In the genomic region with DNA sequence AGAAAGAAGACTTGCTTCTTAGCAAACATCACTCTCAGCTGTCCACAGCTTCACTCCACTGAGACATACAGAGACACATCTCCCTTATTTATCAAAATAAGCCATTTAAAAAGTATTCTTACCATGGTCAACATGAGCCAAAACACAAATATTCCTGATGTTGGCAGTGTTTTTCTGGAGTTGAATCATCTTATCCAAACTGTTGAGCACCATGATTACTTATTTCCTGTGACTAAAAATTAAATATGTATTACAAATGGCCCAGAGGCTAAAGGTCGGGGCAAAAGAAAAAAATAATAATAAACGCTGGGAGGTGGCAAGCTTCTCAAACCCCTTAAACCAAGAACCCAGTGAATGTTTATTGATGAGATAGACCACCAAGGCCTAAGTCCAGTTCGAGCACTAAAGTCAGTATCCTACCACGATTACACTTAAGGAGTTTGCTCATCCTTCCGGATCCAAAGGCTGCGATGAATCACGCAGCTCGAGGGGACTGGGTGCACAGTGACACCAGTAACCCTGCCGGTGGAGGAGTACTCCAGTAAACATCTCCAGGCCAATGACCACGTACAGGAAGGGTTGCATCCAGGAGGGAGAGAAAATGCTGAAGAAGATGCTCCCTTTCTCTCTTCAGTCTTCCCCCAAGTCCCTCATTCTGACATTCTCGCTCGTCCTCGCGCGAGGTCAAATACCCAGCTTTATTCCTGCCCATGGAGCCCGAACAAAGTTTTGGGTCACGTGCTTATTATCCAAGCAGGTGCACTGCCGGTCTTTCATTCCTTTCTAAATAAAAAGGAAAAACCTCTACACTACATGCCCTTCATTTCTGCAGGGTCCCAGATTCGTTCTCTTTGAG, we compare ENCODE assay signal across 8 cellular contexts. TPM values are rescaled to one million over a fixed set of nuclear protein-coding genes. Genes with fewer than 3 reads are reported as not detected.
DNase-seq lines count a peak whose midpoint lies in the region; TF ChIP-seq lines count a peak whose summit lies in the region.
"Not testable (repeated sequence)": the region's sequence is repeated elsewhere in the genome, so short reads cannot be mapped to it uniquely, and the experiment has no call there.

No MANE protein-coding gene starts in this region.

- TF ChIP-seq CTCF in cardiac muscle cell (IDR thresholded peaks at IDR 0.05; ENCODE audit: low read depth, low read length): not testable (repeated sequence)

- peaks cover 18% of the 10 kb centered on the region for H3K36me3 ChIP-seq in HAP-1 (replicated peaks)
- H3K36me3 ChIP-seq in cardiac muscle cell: peaks cover 19% of the 10 kb centered on the region
- peaks cover 21% of the 10 kb centered on the region for H3K36me3 ChIP-seq in neuron (ENCODE audit: insufficient read depth, low read length)
- not testable (repeated sequence) for H3K36me3 ChIP-seq in thymus (ENCODE audit: control insufficient read depth, insufficient read depth)

- H2AFZ ChIP-seq in neuron (ENCODE audit: low read depth, low read length): peak overlapping the region; percentile 95

- WGBS in thymus: 7% methylated on average over 19 of the region's 19 CpGs

- not testable (repeated sequence) for H3K27me3 ChIP-seq in HAP-1 (ENCODE audit: low read depth); cardiac muscle cell; neuron (ENCODE audit: insufficient read depth, low read length); thymus (ENCODE audit: control insufficient read depth, insufficient read depth)

- H3K9me3 ChIP-seq in HAP-1; cardiac muscle cell (ENCODE audit: low read depth); neuron (ENCODE audit: low read length); thymus (ENCODE audit: control insufficient read depth): not testable (repeated sequence)

- in situ Hi-C loops in HAP-1 (cut with MboI; ENCODE audit: low sequenced_read_pairs); SK-MEL-5 (cut with HindIII; ENCODE audit: low pct_unique_long_range_greater_than_20kb, low sequenced_read_pairs): not testable (repeated sequence)

- DNase-seq in HAP-1 (ENCODE audit: low spot score in 2 of 2) (peak; percentile 56 to 76), HuH-7 (ENCODE audit: low spot score) (peak; percentile 14), SK-MEL-5 (ENCODE audit: low read depth, low spot score) (peak; percentile 33), amniotic epithelial cell (ENCODE audit: low read depth) (peak; percentile 60), cardiac muscle cell (ENCODE audit: low read depth in 1 of 2, low spot score in 1 of 2) (peak in 1 of 2 donors; percentile 39)

- H3K4me1 ChIP-seq in HAP-1 (peaks cover 18% of the 10 kb centered on the region), cardiac muscle cell (ENCODE audit: low read depth) (peaks cover 35% of the 10 kb centered on the region), neuron (ENCODE audit: insufficient read depth, low read length) (peaks cover 18% of the 10 kb centered on the region)
- not testable (repeated sequence) for H3K4me1 ChIP-seq in thymus (ENCODE audit: control insufficient read depth, insufficient read depth, low read length)

- H3K27ac ChIP-seq in cardiac muscle cell (peak overlapping the region; percentile 69), thymus (ENCODE audit: low read depth) (peak overlapping the region; percentile 81)

- H3K4me3 ChIP-seq in GM08714 (ENCODE audit: low read length) (peak overlapping the region; percentile 75), HAP-1 (peak overlapping the region; percentile 95), cardiac muscle cell (peak overlapping the region; percentile 68), neuron (ENCODE audit: low read length) (peak overlapping the region; percentile 78), thymus (ENCODE audit: low read length) (peak overlapping the region; percentile 96)

RNA-seq across cellular contexts. Expression of a gene that starts 0.7 kb away (rescaled TPM):
- 17.6 and 18.7 TPM in 2 replicates for total RNA-seq in SK-MEL-5 (2014; rRNA removed; shearing (Covaris generic))
- 9.9 and 12.7 TPM in 2 replicates for polyA plus RNA-seq in SK-MEL-5 (2015; cell fraction: cytosol; rRNA removed)
- polyA plus RNA-seq in SK-MEL-5 (2015; cell fraction: nucleus; rRNA removed): 8.0 and 14.1 TPM in 2 replicates
- total RNA-seq in cardiac muscle cell: 42.1 and 54.8 TPM in 2 replicates
- polyA plus RNA-seq in cardiac muscle cell (46.7 and 64.9 TPM in 2 replicates), thymus (10.4 TPM)

RNA-seq across cellular contexts. Expression of a gene that starts 0.8 kb away (rescaled TPM):
- 0.43 TPM in 1 of 2 replicates, not detected in the other for total RNA-seq in SK-MEL-5 (2014; rRNA removed; shearing (Covaris generic))
- polyA plus RNA-seq in SK-MEL-5 (2015; cell fraction: cytosol; rRNA removed): 0.04 TPM in 1 of 2 replicates, not detected in the other
- 2.8 TPM in 1 of 2 replicates, not detected in the other for polyA plus RNA-seq in SK-MEL-5 (2015; cell fraction: nucleus; rRNA removed)
- total RNA-seq in cardiac muscle cell: 7.0 and 9.3 TPM in 2 replicates
- polyA plus RNA-seq in cardiac muscle cell (20.6 and 26.3 TPM in 2 replicates), thymus (6.0 TPM)
